Comparison of ENCODE assay signal across 8 cellular contexts in genomic region chr3:33114622-33115023, GRCh38. TPM values are rescaled to one million over a fixed set of nuclear protein-coding genes. Genes with fewer than 3 reads are reported as not detected.
DNase-seq lines count a peak whose midpoint lies in the region; FAIRE-seq and TF ChIP-seq lines count a peak whose summit lies in the region.

No MANE protein-coding gene starts in this region.

- FAIRE-seq in RCC 7860 (lab: Jason Lieb, UNC), result no peak

- H3K27ac ChIP-seq in ascending aorta (peak overlapping the region; percentile 95 to 96), tibial artery (peak overlapping the region; percentile 94 to 98)

- TF ChIP-seq CTCF in ascending aorta (IDR thresholded peaks at IDR 0.05) (no peak), lower leg skin (IDR thresholded peaks at IDR 0.05) (no peak), tibial artery (IDR thresholded peaks at IDR 0.05) (no peak)

- H3K27me3 ChIP-seq in ascending aorta, result no peaks in the 10 kb centered on the region
- no peaks in the 10 kb centered on the region for H3K27me3 ChIP-seq in tibial artery

- DNase-seq in activated T-cell treated with anti-CD3 and anti-CD28 coated beads, Interleukin-2, amount 50 U/mL, for 24 hours, result no peak
- DNase-seq in activated T-cell treated with anti-CD3 and anti-CD28 coated beads, Interleukin-2, amount 50 U/mL, for 48 hours, result no peak
- DNase-seq in ascending aorta (ENCODE audit: low spot score in 2 of 2), result no peak
- no peak for DNase-seq in lower leg skin (ENCODE audit: low spot score in 2 of 2)
- no peak for DNase-seq in tibial artery
- no peak for DNase-seq in RCC 7860 (ENCODE audit: low spot score)
- no peak for DNase-seq in superior temporal gyrus (ENCODE audit: extremely low spot score)
- DNase-seq in NCI-H526 treated with DMSO at 0.1 percent for 48 hours (lab: John Stamatoyannopoulos, UW), result no peak

- intact Hi-C loops in ascending aorta (cut with DNase I) (loop anchor here (1.0 to 5.0 kb wide), 3 partner anchors 17 to 603 kb away; partner anchors contain the start of genes CLASP2, GLB1, TMPPE and UBP1), lower leg skin (cut with DNase I; ENCODE audit: low total_unique reads) (no loop called here), tibial artery (cut with DNase I; ENCODE audit: low total_unique reads) (no loop called here)

- H3K36me3 Mint-ChIP-seq in activated T-cell treated with anti-CD3 and anti-CD28 coated beads, Interleukin-2, amount 50 U/mL, for 24 hours (ENCODE audit: low read depth), result no peaks in the 10 kb centered on the region

- H3K27ac Mint-ChIP-seq in activated T-cell treated with anti-CD3 and anti-CD28 coated beads, Interleukin-2, amount 50 U/mL, for 24 hours, result peak overlapping the region; percentile 86

- H3K9me3 ChIP-seq in ascending aorta, result no peaks in the 10 kb centered on the region
- H3K9me3 ChIP-seq in tibial artery, result no peaks in the 10 kb centered on the region

- H3K9me3 Mint-ChIP-seq in activated T-cell treated with anti-CD3 and anti-CD28 coated beads, Interleukin-2, amount 50 U/mL, for 24 hours, result no peaks in the 10 kb centered on the region

- H3K36me3 ChIP-seq in ascending aorta (no peaks in the 10 kb centered on the region), tibial artery (peaks cover 0 to 12% (median 0%) of the 10 kb centered on the region in 3 donors)

- peak overlapping the region; percentile 85 to 92 for H3K4me3 ChIP-seq in ascending aorta
- H3K4me3 ChIP-seq in lower leg skin (ENCODE audit: low read depth, poor library complexity, severe bottlenecking), result peak overlapping the region; percentile 89
- H3K4me3 ChIP-seq in tibial artery, result peak overlapping the region; percentile 81 to 96

- H3K27me3 Mint-ChIP-seq in activated T-cell treated with anti-CD3 and anti-CD28 coated beads, Interleukin-2, amount 50 U/mL, for 24 hours, result no peaks in the 10 kb centered on the region

- peaks cover 59% of the 10 kb centered on the region for H3K4me1 Mint-ChIP-seq in activated T-cell treated with anti-CD3 and anti-CD28 coated beads, Interleukin-2, amount 50 U/mL, for 24 hours (ENCODE audit: low read depth)

- H3K4me1 ChIP-seq in ascending aorta (peaks cover 7 to 30% of the 10 kb centered on the region in 2 donors), tibial artery (peaks cover 0 to 48% (median 24%) of the 10 kb centered on the region in 4 donors)

- peak overlapping the region; percentile 81 for H3K4me3 Mint-ChIP-seq in activated T-cell treated with anti-CD3 and anti-CD28 coated beads, Interleukin-2, amount 50 U/mL, for 24 hours

- 32 to 36% methylated on average over 14 of the region's 14 CpGs for WGBS in lower leg skin, 2 donors

- TF ChIP-seq POLR2A in lower leg skin (IDR thresholded peaks at IDR 0.05), result no peak

RNA-seq across cellular contexts. Expression of gene CRTAP, which starts 0.8 kb away (rescaled TPM):
- total RNA-seq in ascending aorta (300 TPM), lower leg skin (100 to 1,000 TPM; 130 to 258 (median 196) TPM)

RNA-seq across cellular contexts. Expression of gene GLB1, which starts 17.7 kb away (rescaled TPM):
- 39.7 TPM for total RNA-seq in ascending aorta
- 10 to 100 TPM; 24.7 to 42.3 (median 36.6) TPM for total RNA-seq in lower leg skin

RNA-seq across cellular contexts. Expression of gene TMPPE, which starts 17.7 kb away (rescaled TPM):
- total RNA-seq in ascending aorta (7.3 TPM), lower leg skin (10 to 100 TPM in 2 of 4 donors, 1 to 10 TPM in 2; 9.2 to 14.0 (median 11.6) TPM)
